In genomic region chr11:1502971-1503707, GRCh38 we compare ENCODE assay signal across 14 cellular contexts. TPM values are rescaled to one million over a fixed set of nuclear protein-coding genes. Genes with fewer than 3 reads are reported as not detected.
DNase-seq lines count a peak whose midpoint lies in the region; ATAC-seq and TF ChIP-seq lines count a peak whose summit lies in the region.
"Had no signal": no experiment of that assay in that cellular context is flagged by ENCODE, and none has a peak within 500 bp of the region (broad histone marks: within the 10 kb centered on the region; RNA-seq: fewer than 3 reads in every experiment).

No MANE protein-coding gene starts in this region.

- no peaks in the 10 kb centered on the region for H3K27me3 ChIP-seq in psoas muscle (ENCODE audit: insufficient read depth in 3 of 3, low read length in 2 of 3)
- H3K27me3 ChIP-seq: Peyer's patch had no signal

- peaks cover 12% of the 10 kb centered on the region for H3K4me1 Mint-ChIP-seq in CD14-positive monocyte
- H3K4me1 Mint-ChIP-seq in central memory CD8-positive, alpha-beta T cell, result peaks cover 61% of the 10 kb centered on the region

- H3K4me1 ChIP-seq in psoas muscle, result peaks cover 67% of the 10 kb centered on the region

- peak overlapping the region; percentile 39 for H3K27ac ChIP-seq in psoas muscle
- H3K27ac ChIP-seq: Peyer's patch had no signal

- peaks cover 19 to 36% of the 10 kb centered on the region in 2 donors for H3K36me3 Mint-ChIP-seq in CD14-positive monocyte
- peaks cover 8% of the 10 kb centered on the region for H3K36me3 Mint-ChIP-seq in central memory CD8-positive, alpha-beta T cell (ENCODE audit: insufficient read depth)

- no peak overlapping the region for H3K4me3 Mint-ChIP-seq in CD14-positive monocyte
- no peak overlapping the region for H3K4me3 Mint-ChIP-seq in central memory CD8-positive, alpha-beta T cell
- H3K4me3 Mint-ChIP-seq: activated naive CD8-positive, alpha-beta T cell treated with anti-CD3 and anti-CD28 coated beads, Interleukin-2, amount 50 U/mL, for 24 hours; T-helper 2 cell treated with Interferon-gamma antibody and Interleukin-4, amounts not matched to agents 5 μg/mL and 100 μg/mL, for 36 hours had no signal

- DNase-seq in CD14-positive monocyte (ENCODE audit: low spot score) (peak; percentile 36), hippocampal formation (lab: John Stamatoyannopoulos, UW) (peak; percentile 19 to 40), psoas muscle (peak in 1 of 2 donors; percentile 59), NK-92 (lab: John Stamatoyannopoulos, UW; ENCODE audit: unreplicated experiment) (no peak), NCI-H526 (lab: John Stamatoyannopoulos, UW) (no peak)
- DNase-seq in central memory CD8-positive, alpha-beta T cell (ENCODE audit: low spot score in 2 of 2), result no peak
- DNase-seq: activated naive CD8-positive, alpha-beta T cell treated with anti-CD3 and anti-CD28 coated beads, Interleukin-2, amount 50 U/mL, for 24 hours; KBM-7; NCI-H2081 treated with DMSO at 0.1 percent for 48 hours; Peyer's patch had no signal

- H3K27ac Mint-ChIP-seq in CD14-positive monocyte, result peak overlapping the region in 1 of 7 donors; percentile 40
- peak overlapping the region; percentile 49 for H3K27ac Mint-ChIP-seq in central memory CD8-positive, alpha-beta T cell (ENCODE audit: low read depth)
- H3K27ac Mint-ChIP-seq: activated naive CD8-positive, alpha-beta T cell treated with anti-CD3 and anti-CD28 coated beads, Interleukin-2, amount 50 U/mL, for 24 hours; T-helper 2 cell treated with Interferon-gamma antibody and Interleukin-4, amounts not matched to agents 5 μg/mL and 100 μg/mL, for 36 hours had no signal

- peaks cover 0 to 9% (median 1%) of the 10 kb centered on the region in 7 donors for H3K9me3 Mint-ChIP-seq in CD14-positive monocyte
- H3K9me3 Mint-ChIP-seq in central memory CD8-positive, alpha-beta T cell, result no peaks in the 10 kb centered on the region
- H3K9me3 Mint-ChIP-seq: T-helper 2 cell treated with Interferon-gamma antibody and Interleukin-4, amounts not matched to agents 5 μg/mL and 100 μg/mL, for 36 hours had no signal

- no peak overlapping the region for H3K4me3 ChIP-seq in psoas muscle
- H3K4me3 ChIP-seq: Peyer's patch, smooth muscle cell had no signal

- TF ChIP-seq CTCF in CD14-positive monocyte (IDR thresholded peaks at IDR 0.05) (no peak), psoas muscle (IDR thresholded peaks at IDR 0.05) (no peak)

- no peak for ATAC-seq in central memory CD8-positive, alpha-beta T cell (replicated peaks; ENCODE audit: extremely low read depth, poor library complexity, severe bottlenecking)
- peak; percentile 23 to 45 (median 34) for ATAC-seq in psoas muscle
- no peak for ATAC-seq in HG03175 (IDR thresholded peaks at IDR 0.05; ENCODE audit: unreplicated experiment)
- no peak for ATAC-seq in HG03432 (IDR thresholded peaks at IDR 0.05; ENCODE audit: unreplicated experiment)
- ATAC-seq: activated naive CD8-positive, alpha-beta T cell treated with anti-CD3 and anti-CD28 coated beads, Interleukin-2, amount 50 U/mL, for 24 hours had no signal

- intact Hi-C loops in CD14-positive monocyte (cut with micrococcal nuclease), result no loop called here
- intact Hi-C loops in psoas muscle (cut with DNase I), result loop anchor here in 1 of 2 donors (10.0 kb wide), 1 partner anchor 228 kb away; no protein-coding TSS in a partner anchor

- no peaks in the 10 kb centered on the region for H3K36me3 ChIP-seq in psoas muscle (ENCODE audit: insufficient read depth in 1 of 2, low read depth in 1 of 2)

- H3K9me3 ChIP-seq in psoas muscle, result no peaks in the 10 kb centered on the region
- H3K9me3 ChIP-seq: Peyer's patch had no signal

- H3K27me3 Mint-ChIP-seq in CD14-positive monocyte (ENCODE audit: low read depth in 3 of 3), result peaks cover 0 to 6% (median 2%) of the 10 kb centered on the region in 3 donors
- no peaks in the 10 kb centered on the region for H3K27me3 Mint-ChIP-seq in central memory CD8-positive, alpha-beta T cell
- H3K27me3 Mint-ChIP-seq: activated naive CD8-positive, alpha-beta T cell treated with anti-CD3 and anti-CD28 coated beads, Interleukin-2, amount 50 U/mL, for 24 hours had no signal

- 24 to 51% (median 37%) methylated on average over 19 to 20 of the region's 20 CpGs for WGBS in psoas muscle, 3 donors

RNA-seq across cellular contexts. Expression of gene MOB2, which starts 16.6 kb away (rescaled TPM):
- polyA plus RNA-seq in CD14-positive monocyte, result 10 to 100 TPM; 22.1 to 22.5 TPM
- 10 to 100 TPM; 44.5 to 58.7 (median 52.4) TPM for total RNA-seq in psoas muscle
- polyA plus RNA-seq in psoas muscle, result 10 to 100 TPM; 52.6 to 75.1 (median 74.2) TPM

Comparison
In these comparisons a context has a peak if more than half of its experiments do, and no peak if none do; other contexts are left out.
1. DNase-seq: peak in CD14-positive monocyte (single experiment) and hippocampal formation (2 of 2); none in central memory CD8-positive, alpha-beta T cell (0 of 2), NK-92 (single experiment) and NCI-H526 (0 of 2).
2. ATAC-seq: peak in psoas muscle (4 of 4); none in central memory CD8-positive, alpha-beta T cell (single experiment), HG03175 (single experiment) and HG03432 (single experiment).